Comparison of ENCODE assay signal across 18 cellular contexts in the genomic region with DNA sequence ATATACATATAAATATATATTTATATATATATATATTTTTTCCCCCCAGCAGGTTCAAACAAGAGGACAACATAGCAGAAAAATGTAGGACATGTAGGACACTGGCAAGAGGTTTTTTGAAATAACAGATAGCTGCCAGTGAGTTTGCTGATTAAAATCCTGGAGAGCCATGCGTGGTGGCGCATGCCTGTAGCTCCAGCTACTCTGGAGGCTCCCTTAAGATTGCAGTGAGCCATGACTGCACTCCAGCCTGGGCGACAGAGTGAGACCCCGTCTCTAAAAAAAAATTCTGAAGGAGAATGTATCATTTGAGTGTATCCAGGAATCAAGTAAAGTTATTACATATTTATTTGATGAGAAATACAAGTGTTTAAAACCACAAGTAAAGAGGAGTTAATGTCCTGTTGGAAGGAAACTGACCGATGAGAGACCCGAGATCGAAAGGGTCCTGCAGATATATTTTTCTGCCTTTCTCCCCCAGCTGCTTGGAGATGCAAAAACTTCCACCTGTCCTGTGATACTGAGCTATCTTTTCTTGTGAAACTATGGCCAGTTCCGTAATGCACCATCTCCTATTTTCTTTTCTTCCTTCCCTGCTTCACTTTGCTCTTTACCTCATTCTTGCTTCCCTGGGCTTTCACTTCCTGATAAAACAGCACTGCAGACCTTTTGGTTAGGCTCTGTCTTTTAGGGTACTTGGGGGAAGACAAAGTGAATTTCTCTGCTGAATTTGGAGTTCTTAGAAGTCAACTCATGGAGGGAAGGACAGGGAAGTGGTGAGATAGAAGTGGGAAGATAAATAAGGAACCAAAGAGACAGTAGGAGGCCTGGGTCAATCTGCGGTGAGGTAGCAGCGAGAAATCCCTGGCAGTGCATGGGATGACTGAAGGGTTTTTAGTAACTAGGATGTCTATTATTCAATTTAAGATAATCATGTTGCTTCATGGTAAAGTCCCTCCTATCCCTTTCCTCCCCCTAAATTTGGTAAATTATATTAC. TPM values are rescaled to one million over a fixed set of nuclear protein-coding genes. Genes with fewer than 3 reads are reported as not detected.
DNase-seq lines count a peak whose midpoint lies in the region; ATAC-seq and TF ChIP-seq lines count a peak whose summit lies in the region.
"Had no signal": no experiment of that assay in that cellular context is flagged by ENCODE, and none has a peak within 500 bp of the region (broad histone marks: within the 10 kb centered on the region; RNA-seq: fewer than 3 reads in every experiment).

No MANE protein-coding gene starts in this region.

- H3K9me3 ChIP-seq in upper lobe of right lung, result no peaks in the 10 kb centered on the region
- H3K9me3 ChIP-seq: prostate gland had no signal

- no peak for DNase-seq in activated naive CD8-positive, alpha-beta T cell treated with anti-CD3 and anti-CD28 coated beads, Interleukin-2, amount 10 ng/mL, durations not matched to agents 7 days and 5 days
- no peak for DNase-seq in activated naive CD8-positive, alpha-beta T cell treated with anti-CD3 and anti-CD28 coated beads for 36 hours
- DNase-seq in MV-4-11 (lab: John Stamatoyannopoulos, UW) (peak; percentile 51), left kidney (ENCODE audit: low read depth, low spot score) (peak; percentile 56), upper lobe of right lung (no peak), osteocyte (ENCODE audit: extremely low spot score, unreplicated experiment) (no peak)
- DNase-seq: GDM1, islet precursor cell, NCI-H1092 treated with DMSO at 0.1 percent for 48 hours, NCI-H226, RPMI8226, T1000, trophoblast cell had no signal

- no peak overlapping the region for H3K27ac Mint-ChIP-seq in activated naive CD8-positive, alpha-beta T cell treated with anti-CD3 and anti-CD28 coated beads, Interleukin-2, amount 10 ng/mL, durations not matched to agents 7 days and 5 days
- no peak overlapping the region for H3K27ac Mint-ChIP-seq in activated naive CD8-positive, alpha-beta T cell treated with anti-CD3 and anti-CD28 coated beads for 36 hours
- no peak overlapping the region for H3K27ac Mint-ChIP-seq in osteocyte (ENCODE audit: unreplicated experiment)
- H3K27ac Mint-ChIP-seq: activated naive CD8-positive, alpha-beta T cell had no signal

- H3K27me3 ChIP-seq in upper lobe of right lung, result no peaks in the 10 kb centered on the region

- peaks cover 15% of the 10 kb centered on the region for H3K27me3 Mint-ChIP-seq in activated naive CD8-positive, alpha-beta T cell treated with anti-CD3 and anti-CD28 coated beads, Interleukin-2, amount 10 ng/mL, durations not matched to agents 7 days and 5 days
- peaks cover 8% of the 10 kb centered on the region for H3K27me3 Mint-ChIP-seq in activated naive CD8-positive, alpha-beta T cell treated with anti-CD3 and anti-CD28 coated beads for 36 hours
- H3K27me3 Mint-ChIP-seq in osteocyte (ENCODE audit: unreplicated experiment), result peaks cover 15% of the 10 kb centered on the region

- POLR2A ChIA-PET in activated naive CD8-positive, alpha-beta T cell treated with anti-CD3 and anti-CD28 coated beads, Interleukin-2, amount 10 ng/mL, durations not matched to agents 7 days and 5 days (lab: Charles Lee), result interaction anchor here (0.5 kb wide), 1 partner anchor 134 kb away, joined by 4 read pairs; no protein-coding TSS in a partner anchor

- no peak overlapping the region for H3K27ac ChIP-seq in upper lobe of right lung
- H3K27ac ChIP-seq: C4-2B, prostate gland had no signal

- H3K4me3 Mint-ChIP-seq in activated naive CD8-positive, alpha-beta T cell treated with anti-CD3 and anti-CD28 coated beads, Interleukin-2, amount 10 ng/mL, durations not matched to agents 7 days and 5 days, result no peak overlapping the region
- no peak overlapping the region for H3K4me3 Mint-ChIP-seq in activated naive CD8-positive, alpha-beta T cell treated with anti-CD3 and anti-CD28 coated beads for 36 hours
- no peak overlapping the region for H3K4me3 Mint-ChIP-seq in osteocyte (ENCODE audit: unreplicated experiment)
- H3K4me3 Mint-ChIP-seq: activated naive CD8-positive, alpha-beta T cell; central memory CD8-positive, alpha-beta T cell had no signal

- intact Hi-C loops in upper lobe of right lung (cut with DNase I), result no loop called here

- H3K36me3 ChIP-seq in upper lobe of right lung, result peaks cover 2% of the 10 kb centered on the region
- H3K36me3 ChIP-seq: prostate gland had no signal

- H3K4me1 Mint-ChIP-seq in activated naive CD8-positive, alpha-beta T cell treated with anti-CD3 and anti-CD28 coated beads, Interleukin-2, amount 10 ng/mL, durations not matched to agents 7 days and 5 days, result no peaks in the 10 kb centered on the region
- H3K4me1 Mint-ChIP-seq in activated naive CD8-positive, alpha-beta T cell treated with anti-CD3 and anti-CD28 coated beads for 36 hours, result no peaks in the 10 kb centered on the region
- no peaks in the 10 kb centered on the region for H3K4me1 Mint-ChIP-seq in osteocyte (ENCODE audit: unreplicated experiment)
- H3K4me1 Mint-ChIP-seq: central memory CD8-positive, alpha-beta T cell had no signal

- no peak overlapping the region for H3K4me3 ChIP-seq in upper lobe of right lung
- H3K4me3 ChIP-seq: prostate gland had no signal

- H3K36me3 Mint-ChIP-seq in activated naive CD8-positive, alpha-beta T cell treated with anti-CD3 and anti-CD28 coated beads, Interleukin-2, amount 10 ng/mL, durations not matched to agents 7 days and 5 days, result no peaks in the 10 kb centered on the region
- H3K36me3 Mint-ChIP-seq in activated naive CD8-positive, alpha-beta T cell treated with anti-CD3 and anti-CD28 coated beads for 36 hours, result no peaks in the 10 kb centered on the region
- no peaks in the 10 kb centered on the region for H3K36me3 Mint-ChIP-seq in osteocyte (ENCODE audit: unreplicated experiment)
- H3K36me3 Mint-ChIP-seq: activated naive CD8-positive, alpha-beta T cell had no signal

- no peaks in the 10 kb centered on the region for H3K4me1 ChIP-seq in upper lobe of right lung
- H3K4me1 ChIP-seq: prostate gland had no signal

- ATAC-seq in activated naive CD8-positive, alpha-beta T cell treated with anti-CD3 and anti-CD28 coated beads, Interleukin-2, amount 10 ng/mL, durations not matched to agents 7 days and 5 days (ENCODE audit: low read depth), result peak; percentile 54
- peak; percentile 91 for ATAC-seq in upper lobe of right lung
- ATAC-seq in HG02642 (IDR thresholded peaks at IDR 0.05; ENCODE audit: poor library complexity, unreplicated experiment), result no peak

- no peak for TF ChIP-seq CTCF in upper lobe of right lung (IDR thresholded peaks at IDR 0.05)
- no peak for TF ChIP-seq CTCF in osteocyte (IDR thresholded peaks at IDR 0.05)

- H3K9me3 Mint-ChIP-seq in activated naive CD8-positive, alpha-beta T cell treated with anti-CD3 and anti-CD28 coated beads, Interleukin-2, amount 10 ng/mL, durations not matched to agents 7 days and 5 days, result no peaks in the 10 kb centered on the region
- H3K9me3 Mint-ChIP-seq in activated naive CD8-positive, alpha-beta T cell treated with anti-CD3 and anti-CD28 coated beads for 36 hours, result no peaks in the 10 kb centered on the region
- no peaks in the 10 kb centered on the region for H3K9me3 Mint-ChIP-seq in osteocyte (ENCODE audit: unreplicated experiment)
- H3K9me3 Mint-ChIP-seq: central memory CD8-positive, alpha-beta T cell had no signal

RNA-seq across cellular contexts. Expression of a gene that starts 41.2 kb away (rescaled TPM):
- 1 to 10 TPM; 8.1 to 8.5 TPM for total RNA-seq in activated naive CD8-positive, alpha-beta T cell treated with anti-CD3 and anti-CD28 coated beads, Interleukin-2, amount 10 ng/mL, durations not matched to agents 7 days and 5 days
- 1 to 10 TPM; 4.9 to 5.6 TPM for total RNA-seq in activated naive CD8-positive, alpha-beta T cell treated with anti-CD3 and anti-CD28 coated beads for 36 hours
- total RNA-seq in upper lobe of right lung (11.3 TPM), osteocyte (6.9 and 7.1 TPM in 2 replicates)

Comparison
In these comparisons a context has a peak if more than half of its experiments do, and no peak if none do; other contexts are left out.
1. DNase-seq: peak in MV-4-11 (single experiment) and left kidney (single experiment); none in activated naive CD8-positive, alpha-beta T cell treated with anti-CD3 and anti-CD28 coated beads, Interleukin-2, amount 10 ng/mL, durations not matched to agents 7 days and 5 days (single experiment), activated naive CD8-positive, alpha-beta T cell treated with anti-CD3 and anti-CD28 coated beads for 36 hours (single experiment), upper lobe of right lung (single experiment) and osteocyte (single experiment).